8 cellular contexts compared by ENCODE assay signal in genomic region chr2:84741182-84741822, GRCh38.
DNase-seq lines count a peak whose midpoint lies in the region; ATAC-seq and TF ChIP-seq lines count a peak whose summit lies in the region.

No MANE protein-coding gene starts in this region.

- no peaks in the 10 kb centered on the region for H3K4me1 ChIP-seq in mesenchymal stem cell (ENCODE audit: control insufficient read depth, insufficient read depth, low read depth, low read length)
- H3K4me1 ChIP-seq in gastroesophageal sphincter = no peaks in the 10 kb centered on the region
- no peaks in the 10 kb centered on the region for H3K4me1 ChIP-seq in ascending aorta

- H3K4ac ChIP-seq in mesenchymal stem cell (ENCODE audit: low read depth in 1 of 2, low read length in 2 of 2) = no peak overlapping the region

- ATAC-seq in GM19043 (IDR thresholded peaks at IDR 0.05; ENCODE audit: low read depth, unreplicated experiment) (peak; percentile 96), HG03103 (IDR thresholded peaks at IDR 0.05; ENCODE audit: low read depth, unreplicated experiment) (peak; percentile 94), gastroesophageal sphincter (no peak)

- H2BK12ac ChIP-seq in mesenchymal stem cell (ENCODE audit: low read length in 2 of 2) = no peak overlapping the region

- H4K91ac ChIP-seq in mesenchymal stem cell (ENCODE audit: low read length) = no peak overlapping the region

- TF ChIP-seq POLR2A in gastroesophageal sphincter (IDR thresholded peaks at IDR 0.05) = no peak

- H3K4me3 ChIP-seq in astrocyte of the cerebellum (ENCODE audit: low read depth, low read length) (no peak overlapping the region), mesenchymal stem cell (ENCODE audit: insufficient read depth in 1 of 2, low read depth in 1 of 2, low read length in 2 of 2) (no peak overlapping the region), gastroesophageal sphincter (no peak overlapping the region), ascending aorta (no peak overlapping the region)

- H3K4me2 ChIP-seq in mesenchymal stem cell (ENCODE audit: low read length, poor library complexity, severe bottlenecking) = no peak overlapping the region

- H3K36me3 ChIP-seq in mesenchymal stem cell (ENCODE audit: control insufficient read depth in 1 of 2, insufficient read depth in 2 of 2, low read depth in 1 of 2, low read length in 2 of 2) (no peaks in the 10 kb centered on the region), gastroesophageal sphincter (no peaks in the 10 kb centered on the region), ascending aorta (no peaks in the 10 kb centered on the region)

- H3K9me3 ChIP-seq in mesenchymal stem cell (ENCODE audit: control insufficient read depth, low read length) = peaks cover 4% of the 10 kb centered on the region
- no peaks in the 10 kb centered on the region for H3K9me3 ChIP-seq in gastroesophageal sphincter
- no peaks in the 10 kb centered on the region for H3K9me3 ChIP-seq in ascending aorta

- no peak overlapping the region for H2AFZ ChIP-seq in mesenchymal stem cell (ENCODE audit: low read depth, low read length)

- H2BK120ac ChIP-seq in mesenchymal stem cell (ENCODE audit: low read depth, low read length) = no peak overlapping the region

- TF ChIP-seq CTCF in C4-2B (conservative IDR thresholded peaks at IDR 0.05) (peak; percentile 11), astrocyte of the cerebellum (IDR thresholded peaks at IDR 0.05; ENCODE audit: low read depth, low read length, missing control alignments) (peak; percentile 46), gastroesophageal sphincter (IDR thresholded peaks at IDR 0.05) (peak in 1 of 4 experiments; percentile 10), ascending aorta (IDR thresholded peaks at IDR 0.05) (no peak)

- intact Hi-C loops in ascending aorta (cut with DNase I) = no loop called here

- H2AK5ac ChIP-seq in mesenchymal stem cell (ENCODE audit: low read length, severe bottlenecking) = no peak overlapping the region

- H3K27ac ChIP-seq in C4-2B (no peak overlapping the region), mesenchymal stem cell (ENCODE audit: low read length, poor library complexity, severe bottlenecking) (no peak overlapping the region), gastroesophageal sphincter (no peak overlapping the region), ascending aorta (no peak overlapping the region)

- H2BK5ac ChIP-seq in mesenchymal stem cell (ENCODE audit: low read depth, low read length, poor library complexity, severe bottlenecking) = no peak overlapping the region

- H3K14ac ChIP-seq in mesenchymal stem cell (ENCODE audit: low read length in 2 of 2) = peak overlapping the region in 1 of 2 experiments; percentile 4

- H3K79me1 ChIP-seq in mesenchymal stem cell (replicated peaks; ENCODE audit: low read length, poor library complexity, severe bottlenecking) = no peaks in the 10 kb centered on the region

- peak; percentile 56 for DNase-seq in SKM-1 treated with dmso at 0.1 percent for 144 hours (lab: John Stamatoyannopoulos, UW; ENCODE audit: unreplicated experiment)
- peak; percentile 6 for DNase-seq in astrocyte of the cerebellum (ENCODE audit: low read depth)
- DNase-seq in mesenchymal stem cell = peak; percentile 28
- DNase-seq in ascending aorta (ENCODE audit: low spot score in 2 of 2) = no peak

- H3K18ac ChIP-seq in mesenchymal stem cell (ENCODE audit: low read depth in 1 of 2, low read length in 2 of 2) = no peak overlapping the region

- in situ Hi-C loops in astrocyte of the cerebellum (cut with HindIII; ENCODE audit: low sequenced_read_pairs) = no loop called here

- 64% methylated on average over 3 of the region's 3 CpGs for WGBS in mesenchymal stem cell
- 83% methylated on average over 1 of the region's 3 CpGs; no CpG with 5 or more reads in 1 of the 2 donors for WGBS in gastroesophageal sphincter (ENCODE audit: low coverage in 1 of 2), 2 donors

- no peak overlapping the region for H2BK15ac ChIP-seq in mesenchymal stem cell (ENCODE audit: low read depth, poor library complexity, severe bottlenecking)

- no peak for TF ChIP-seq EP300 in gastroesophageal sphincter (IDR thresholded peaks at IDR 0.05)

- H3K27me3 ChIP-seq in mesenchymal stem cell (ENCODE audit: control insufficient read depth in 1 of 2, insufficient read depth in 1 of 2, low read length in 2 of 2) = peaks cover 0 to 5% of the 10 kb centered on the region in 2 experiments
- no peaks in the 10 kb centered on the region for H3K27me3 ChIP-seq in gastroesophageal sphincter
- H3K27me3 ChIP-seq in ascending aorta = no peaks in the 10 kb centered on the region

- no peak overlapping the region for H3K9ac ChIP-seq in mesenchymal stem cell (ENCODE audit: low read length)

- no peak overlapping the region for H4K8ac ChIP-seq in mesenchymal stem cell (ENCODE audit: low read length)

- no peak overlapping the region for H3K23ac ChIP-seq in mesenchymal stem cell (ENCODE audit: low read length in 2 of 2)

Comparison
In these comparisons a context has a peak if more than half of its experiments do, and no peak if none do; other contexts are left out.
1. CTCF ChIP-seq: peak in C4-2B (single experiment) and astrocyte of the cerebellum (single experiment); none in ascending aorta (0 of 3).
2. DNase-seq: peak in SKM-1 treated with dmso at 0.1 percent for 144 hours (single experiment), astrocyte of the cerebellum (single experiment) and mesenchymal stem cell (single experiment); none in ascending aorta (0 of 2).